In genomic region chr5:150783422-150783928, GRCh38 we compare ENCODE assay signal across 8 cellular contexts. TPM values are rescaled to one million over a fixed set of nuclear protein-coding genes. Genes with fewer than 3 reads are reported as not detected.
DNase-seq lines count a peak whose midpoint lies in the region; ATAC-seq and TF ChIP-seq lines count a peak whose summit lies in the region.

No MANE protein-coding gene starts in this region.

- peak; percentile 90 for ATAC-seq in CD4-positive, alpha-beta T cell (ENCODE audit: poor library complexity)
- ATAC-seq in GM19452 (IDR thresholded peaks at IDR 0.05; ENCODE audit: unreplicated experiment) (peak; percentile 51), HG03575 (IDR thresholded peaks at IDR 0.05; ENCODE audit: extremely low read depth, insufficient number of reproducible peaks, low FRiP score, unreplicated experiment) (peak; percentile 38)

- intact Hi-C loops in CD4-positive, alpha-beta T cell (cut with DNase I, micrococcal nuclease), result loop anchor here (2.0 to 10.0 kb wide), 5 partner anchors 25 to 471 kb away; partner anchors contain the start of genes DCTN4 (in 1 of the 2), GM2A (in 1 of the 2) and RBM22 (in 1 of the 2)

- peak overlapping the region; percentile 70 for H3K4me3 Mint-ChIP-seq in CD4-positive, alpha-beta T cell

- TF ChIP-seq CTCF in CD4-positive, alpha-beta T cell (IDR thresholded peaks at IDR 0.05), result no peak
- TF ChIP-seq CTCF in hepatocyte (IDR thresholded peaks at IDR 0.05; ENCODE audit: poor library complexity), result no peak

- 23% methylated on average over 7 of the region's 7 CpGs for WGBS in hepatocyte (ENCODE audit: low lambda C conversion rate, missing lambda C conversion rate)

- peak overlapping the region; percentile 58 for H3K27ac ChIP-seq in CD4-positive, alpha-beta T cell (ENCODE audit: low read depth, low read length)
- peak overlapping the region; percentile 83 for H3K27ac ChIP-seq in hepatocyte

- H3K27me3 Mint-ChIP-seq in CD4-positive, alpha-beta T cell, result no peaks in the 10 kb centered on the region

- H3K4me1 ChIP-seq in adipocyte (ENCODE audit: control insufficient read depth, insufficient read depth, low read length) (peaks cover 76% of the 10 kb centered on the region), hepatocyte (ENCODE audit: insufficient read depth) (peaks cover 35% of the 10 kb centered on the region)

- H3K4me1 Mint-ChIP-seq in CD4-positive, alpha-beta T cell (ENCODE audit: low read depth), result peaks cover 85% of the 10 kb centered on the region

- peak overlapping the region; percentile 60 for H3K4me2 ChIP-seq in hepatocyte

- peak overlapping the region; percentile 99 for H3K9ac ChIP-seq in adipocyte (ENCODE audit: low read length)

- POLR2A ChIA-PET in CD4-positive, alpha-beta T cell (lab: Charles Lee), result interaction anchor here (0.6 to 2.5 kb wide), 18 partner anchors 17 to 988 kb away, joined by 3 to 52 read pairs (median 4); partner anchors contain the start of genes CD74, DCTN4, G3BP1 and GM2A

- peak; percentile 36 to 80 (median 52) for DNase-seq in CD4-positive, alpha-beta T cell
- peak; percentile 54 for DNase-seq in SKM-1 (lab: John Stamatoyannopoulos, UW; ENCODE audit: unreplicated experiment)
- peak; percentile 87 for DNase-seq in adipocyte (ENCODE audit: low read depth)
- peak; percentile 82 for DNase-seq in hepatocyte (ENCODE audit: low spot score)
- peak; percentile 21 to 42 for DNase-seq in stimulated activated CD4-positive, alpha-beta T cell treated with anti-CD3 and anti-CD28 coated beads, Interleukin-1b, Interleukin-23, amount 100 ng/mL, for 4 hours (ENCODE audit: low read depth in 2 of 2)
- DNase-seq in mesenteric fat pad (ENCODE audit: low spot score), result no peak

- H3K4me3 ChIP-seq in adipocyte (ENCODE audit: low read length) (peak overlapping the region; percentile 78), hepatocyte (no peak overlapping the region)

- peaks cover 79% of the 10 kb centered on the region for H3K79me2 ChIP-seq in hepatocyte

- peaks cover 2% of the 10 kb centered on the region for H3K9me3 Mint-ChIP-seq in CD4-positive, alpha-beta T cell

- H3K36me3 ChIP-seq in adipocyte (ENCODE audit: control insufficient read depth, insufficient read depth, low read length, severe bottlenecking), result peaks cover 13% of the 10 kb centered on the region
- no peaks in the 10 kb centered on the region for H3K36me3 ChIP-seq in hepatocyte (replicated peaks; ENCODE audit: insufficient read depth, low read depth)

- no peaks in the 10 kb centered on the region for H3K27me3 ChIP-seq in CD4-positive, alpha-beta T cell (ENCODE audit: control insufficient read depth, insufficient read depth, low read length)
- H3K27me3 ChIP-seq in adipocyte (replicated peaks; ENCODE audit: control insufficient read depth, insufficient read depth, low read length) (no peaks in the 10 kb centered on the region), hepatocyte (no peaks in the 10 kb centered on the region)

- H2AFZ ChIP-seq in hepatocyte, result no peak overlapping the region

- no peaks in the 10 kb centered on the region for H3K9me2 ChIP-seq in hepatocyte (replicated peaks; ENCODE audit: insufficient read depth)

- CTCF ChIA-PET in CD4-positive, alpha-beta T cell (lab: Charles Lee), result interaction anchor here (0.7 to 2.5 kb wide), 6 partner anchors 17 to 1017 kb away, joined by 3 to 19 read pairs (median 4); partner anchors contain the start of gene DCTN4

- no peaks in the 10 kb centered on the region for H4K20me1 ChIP-seq in hepatocyte (ENCODE audit: insufficient read depth, poor library complexity, severe bottlenecking)

- H3K9me3 ChIP-seq in CD4-positive, alpha-beta T cell (ENCODE audit: control insufficient read depth, low read length), result no peaks in the 10 kb centered on the region
- H3K9me3 ChIP-seq in adipocyte (ENCODE audit: control insufficient read depth, low read length) (no peaks in the 10 kb centered on the region), hepatocyte (ENCODE audit: low read depth) (no peaks in the 10 kb centered on the region)

- peak overlapping the region; percentile 90 for H3K27ac Mint-ChIP-seq in CD4-positive, alpha-beta T cell

- H3K36me3 Mint-ChIP-seq in CD4-positive, alpha-beta T cell (ENCODE audit: low read depth), result peaks cover 4% of the 10 kb centered on the region

RNA-seq across cellular contexts. Expression of gene SMIM3, which starts 4.9 kb away (rescaled TPM):
- total RNA-seq in CD4-positive, alpha-beta T cell, result 1 to 10 TPM; 2.9 TPM
- total RNA-seq in hepatocyte (47.7 and 52.2 TPM in 2 replicates), mesenteric fat pad (177 TPM)
- 44.2 and 45.5 TPM in 2 replicates for polyA plus RNA-seq in hepatocyte

RNA-seq across cellular contexts. Expression of gene DCTN4, which starts 24.7 kb away (rescaled TPM):
- total RNA-seq in CD4-positive, alpha-beta T cell, result 10 to 100 TPM; 81.2 to 84.4 TPM
- total RNA-seq in hepatocyte, result 50.0 and 63.9 TPM in 2 replicates
- 18.3 and 22.9 TPM in 2 replicates for polyA plus RNA-seq in hepatocyte
- total RNA-seq in mesenteric fat pad, result 75.5 TPM

Comparison
In these comparisons a context has a peak if more than half of its experiments do, and no peak if none do; other contexts are left out.
1. ATAC-seq: peak in every context shown above with its lines; median percentile 90 in CD4-positive, alpha-beta T cell; 51 in GM19452; 38 in HG03575.
2. RNA of gene SMIM3, which starts 4.9 kb away (total RNA-seq): 177 TPM in mesenteric fat pad (single experiment) and 47.7 to 52.2 TPM in hepatocyte; 2.9 TPM in CD4-positive, alpha-beta T cell; every median in the first group is over 10 times any median in the second.